8 cellular contexts compared by ENCODE assay signal in genomic region chr1:185670187-185670627, GRCh38.
DNase-seq lines count a peak whose midpoint lies in the region; ATAC-seq and TF ChIP-seq lines count a peak whose summit lies in the region.

No MANE protein-coding gene starts in this region.

- 12 to 22% (median 17%) methylated on average over 6 of the region's 6 CpGs for WGBS in heart left ventricle, 4 donors
- WGBS in spleen, 5 donors: 33 to 41% (median 36%) methylated on average over 6 of the region's 6 CpGs

- H3K27ac ChIP-seq in heart left ventricle: peak overlapping the region in 2 of 12 donors; percentile 7 to 54
- peak overlapping the region in 1 of 8 donors; percentile 7 for H3K27ac ChIP-seq in spleen

- TF ChIP-seq POLR2A in heart left ventricle (IDR thresholded peaks at IDR 0.05): no peak
- TF ChIP-seq POLR2A in spleen (IDR thresholded peaks at IDR 0.05): no peak

- no peaks in the 10 kb centered on the region for H3K27me3 ChIP-seq in heart left ventricle
- H3K27me3 ChIP-seq in spleen (replicated peaks in 1 of 7): no peaks in the 10 kb centered on the region

- DNase-seq in DMS53 treated with DMSO at 0.1 percent for 48 hours (lab: John Stamatoyannopoulos, UW; ENCODE audit: unreplicated experiment): peak; percentile 17
- peak; percentile 13 for DNase-seq in HCEC 1CT
- peak; percentile 5 for DNase-seq in NCI-H774 (lab: John Stamatoyannopoulos, UW)
- DNase-seq in activated gamma-delta T cell treated with anti-CD3 and anti-CD28 coated beads, Interleukin-2, amount 50 U/mL, for 16 hours (ENCODE audit: low read depth): peak; percentile 30
- peak in 3 of 5 donors; percentile 29 to 52 (median 40) for DNase-seq in heart left ventricle
- DNase-seq in spleen: no peak
- DNase-seq in LoVo (ENCODE audit: low spot score): no peak

- peaks cover 0 to 42% (median 12%) of the 10 kb centered on the region in 12 donors for H3K4me1 ChIP-seq in heart left ventricle
- H3K4me1 ChIP-seq in spleen: peaks cover 10 to 39% (median 25%) of the 10 kb centered on the region in 6 donors

- peak overlapping the region in 5 of 12 donors; percentile 2 to 22 (median 13) for H3K4me3 ChIP-seq in heart left ventricle
- H3K4me3 ChIP-seq in spleen: no peak overlapping the region

- intact Hi-C loops in heart left ventricle (cut with DNase I) (loop anchor here (2.0 to 10.0 kb wide), 13 partner anchors 75 to 515 kb away; partner anchors contain the start of genes IVNS1ABP (in 8 of the 10), SWT1 (in 2 of the 10) and TRMT1L (in 2 of the 10)), spleen (cut with DNase I; ENCODE audit: low total_unique reads) (loop anchor here (5.0 to 10.0 kb wide), 2 partner anchors 353 to 495 kb away; partner anchors contain the start of gene IVNS1ABP)

- H3K36me3 ChIP-seq in heart left ventricle (no peaks in the 10 kb centered on the region), spleen (no peaks in the 10 kb centered on the region)

- peak; percentile 37 to 79 (median 66) for TF ChIP-seq CTCF in heart left ventricle (IDR thresholded peaks at IDR 0.05)
- peak in 10 of 11 experiments; percentile 10 to 71 (median 58) for TF ChIP-seq CTCF in spleen (IDR thresholded peaks at IDR 0.05 in 8 of 11, conservative IDR thresholded peaks at IDR 0.05 in 3 of 11)

- H3K9me3 ChIP-seq in heart left ventricle (no peaks in the 10 kb centered on the region), spleen (no peaks in the 10 kb centered on the region)

- peak; percentile 48 to 77 (median 70) for ATAC-seq in heart left ventricle
- ATAC-seq in GM18520 (IDR thresholded peaks at IDR 0.05; ENCODE audit: unreplicated experiment): no peak

Comparison
In these comparisons a context has a peak if more than half of its experiments do, and no peak if none do; other contexts are left out.
1. DNase-seq: peak in DMS53 treated with DMSO at 0.1 percent for 48 hours (single experiment), HCEC 1CT (single experiment), NCI-H774 (single experiment), activated gamma-delta T cell treated with anti-CD3 and anti-CD28 coated beads, Interleukin-2, amount 50 U/mL, for 16 hours (single experiment) and heart left ventricle (3 of 5); none in spleen (single experiment) and LoVo (single experiment).